8 cellular contexts compared by ENCODE assay signal in the genomic region with DNA sequence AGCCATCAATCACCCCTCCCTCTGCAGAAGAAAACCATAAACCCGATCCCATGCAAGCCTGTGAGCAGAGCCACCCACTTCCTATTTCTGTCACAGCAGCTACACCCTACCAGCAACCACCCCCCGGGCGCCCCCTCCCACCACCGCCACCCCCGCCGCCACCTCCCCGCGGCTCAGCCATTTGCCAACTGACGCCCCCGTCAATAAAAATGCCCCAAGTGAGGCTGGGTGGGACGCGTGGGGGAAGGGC. TPM values are rescaled to one million over a fixed set of nuclear protein-coding genes. Genes with fewer than 3 reads are reported as not detected.
DNase-seq lines count a peak whose midpoint lies in the region; ATAC-seq and TF ChIP-seq lines count a peak whose summit lies in the region.

No MANE protein-coding gene starts in this region.

- H3K27ac ChIP-seq in HUES6 (ENCODE audit: low read depth, low read length) (no peak overlapping the region), neuronal stem cell (replicated peaks; ENCODE audit: low read length) (no peak overlapping the region)

- CTCF ChIA-PET in activated CD4-positive, alpha-beta T cell treated with anti-CD3 and anti-CD28 coated beads, Interleukin-2, amount 10 ng/mL, durations not matched to agents 7 days and 5 days (lab: Charles Lee): no interaction called here

- peaks cover 40% of the 10 kb centered on the region for H3K4me1 Mint-ChIP-seq in activated CD4-positive, alpha-beta T cell treated with anti-CD3 and anti-CD28 coated beads, Interleukin-2, amount 10 ng/mL, durations not matched to agents 7 days and 5 days

- H2BK15ac ChIP-seq in neuronal stem cell (ENCODE audit: low read length): no peak overlapping the region

- H3K36me3 ChIP-seq in BE2C (no peaks in the 10 kb centered on the region), HUES6 (ENCODE audit: control insufficient read depth, insufficient read depth, low read length) (no peaks in the 10 kb centered on the region), neuronal stem cell (replicated peaks in 1 of 2; ENCODE audit: control insufficient read depth in 2 of 2, insufficient read depth in 2 of 2, low read length in 2 of 2) (no peaks in the 10 kb centered on the region)

- peaks cover 48% of the 10 kb centered on the region for H3K27me3 Mint-ChIP-seq in activated CD4-positive, alpha-beta T cell treated with anti-CD3 and anti-CD28 coated beads, Interleukin-2, amount 10 ng/mL, durations not matched to agents 7 days and 5 days

- TF ChIP-seq POLR2A in GM18505 (IDR thresholded peaks at IDR 0.05; ENCODE audit: borderline replicate concordance, extremely low read depth, insufficient read depth, insufficient read length): no peak

- TF ChIP-seq CTCF in BE2C (IDR thresholded peaks at IDR 0.05; ENCODE audit: low read depth, low read length) (no peak), epithelial cell of esophagus (IDR thresholded peaks at IDR 0.05; ENCODE audit: insufficient read depth, low read depth, low read length, missing control alignments) (no peak)

- no peak overlapping the region for H2AK5ac ChIP-seq in neuronal stem cell (ENCODE audit: low read depth, low read length)

- H3K4me1 ChIP-seq in BE2C (peaks cover 7% of the 10 kb centered on the region), HUES6 (ENCODE audit: control insufficient read depth, insufficient read depth, low read length) (peaks cover 12% of the 10 kb centered on the region), neuronal stem cell (ENCODE audit: control insufficient read depth in 2 of 2, insufficient read depth in 1 of 2, low read depth in 1 of 2, low read length in 2 of 2) (peaks cover 0 to 6% of the 10 kb centered on the region in 2 donors)

- peak overlapping the region; percentile 99 for H2BK5ac ChIP-seq in neuronal stem cell (ENCODE audit: low read length)

- peak overlapping the region; percentile 89 for H3K4me3 ChIP-seq in BE2C (ENCODE audit: low read depth, low read length)
- peak overlapping the region; percentile 82 for H3K4me3 ChIP-seq in HUES6 (ENCODE audit: low read depth, low read length)
- peak overlapping the region; percentile 67 for H3K4me3 ChIP-seq in epithelial cell of esophagus (ENCODE audit: low read length)
- peak overlapping the region; percentile 90 to 99 for H3K4me3 ChIP-seq in neuronal stem cell (ENCODE audit: low read length in 2 of 2)

- H3K79me1 ChIP-seq in neuronal stem cell (ENCODE audit: low read depth, low read length): peaks cover 4% of the 10 kb centered on the region

- no peak overlapping the region for H4K91ac ChIP-seq in neuronal stem cell (ENCODE audit: low read depth, low read length, poor library complexity)

- H2BK120ac ChIP-seq in neuronal stem cell (ENCODE audit: low read depth, low read length): no peak overlapping the region

- POLR2A ChIA-PET in activated CD4-positive, alpha-beta T cell treated with anti-CD3 and anti-CD28 coated beads, Interleukin-2, amount 10 ng/mL, durations not matched to agents 7 days and 5 days (lab: Charles Lee): interaction anchor here (0.7 kb wide), 1 partner anchor 237 kb away, joined by 3 read pairs; no protein-coding TSS in a partner anchor

- no peak overlapping the region for H3K23ac ChIP-seq in neuronal stem cell (ENCODE audit: low read depth, low read length, poor library complexity)

- peak overlapping the region; percentile 76 for H3K27ac Mint-ChIP-seq in activated CD4-positive, alpha-beta T cell treated with anti-CD3 and anti-CD28 coated beads, Interleukin-2, amount 10 ng/mL, durations not matched to agents 7 days and 5 days

- no peak overlapping the region for H2BK12ac ChIP-seq in neuronal stem cell (ENCODE audit: low read length)

- WGBS in neuronal stem cell (ENCODE audit: extremely low coverage in 2 of 2, insufficient read length in 2 of 2, insufficient replicate concordance in 1 of 2), 2 donors: no CpG with 5 or more reads among the region's 12 CpGs

- no peaks in the 10 kb centered on the region for H3K9me3 Mint-ChIP-seq in activated CD4-positive, alpha-beta T cell treated with anti-CD3 and anti-CD28 coated beads, Interleukin-2, amount 10 ng/mL, durations not matched to agents 7 days and 5 days

- no peak overlapping the region for H3K14ac ChIP-seq in neuronal stem cell (ENCODE audit: low read length)

- H3K4me3 Mint-ChIP-seq in activated CD4-positive, alpha-beta T cell treated with anti-CD3 and anti-CD28 coated beads, Interleukin-2, amount 10 ng/mL, durations not matched to agents 7 days and 5 days: peak overlapping the region; percentile 97

- H3K9me3 ChIP-seq in BE2C (no peaks in the 10 kb centered on the region), HUES6 (ENCODE audit: control insufficient read depth, insufficient read depth, low read depth, low read length) (no peaks in the 10 kb centered on the region), neuronal stem cell (replicated peaks in 1 of 2; ENCODE audit: control insufficient read depth in 2 of 2, insufficient read depth in 1 of 2, low read depth in 1 of 2, low read length in 2 of 2) (no peaks in the 10 kb centered on the region)

- H3K36me3 Mint-ChIP-seq in activated CD4-positive, alpha-beta T cell treated with anti-CD3 and anti-CD28 coated beads, Interleukin-2, amount 10 ng/mL, durations not matched to agents 7 days and 5 days (ENCODE audit: low read depth): peaks cover 12% of the 10 kb centered on the region

- peak overlapping the region; percentile 100 for H2AFZ ChIP-seq in neuronal stem cell (ENCODE audit: low read length)

- peak overlapping the region; percentile 73 for H3K4me2 ChIP-seq in neuronal stem cell (ENCODE audit: insufficient read depth, low read length, poor library complexity, severe bottlenecking)

- DNase-seq in BE2C (no peak), epithelial cell of esophagus (ENCODE audit: low read depth) (peak; percentile 18), neuronal stem cell (ENCODE audit: low spot score) (no peak), NCI-H446 (lab: John Stamatoyannopoulos, UW) (no peak)
- DNase-seq in activated CD4-positive, alpha-beta T cell treated with anti-CD3 and anti-CD28 coated beads, Interleukin-2, amount 10 ng/mL, durations not matched to agents 7 days and 5 days: peak; percentile 47

- no peak overlapping the region for H3K18ac ChIP-seq in neuronal stem cell (ENCODE audit: low read length)

- no peak overlapping the region for H3K4ac ChIP-seq in neuronal stem cell (ENCODE audit: low read length)

- no peak overlapping the region for H3K9ac ChIP-seq in HUES6 (ENCODE audit: low read length)
- no peak overlapping the region for H3K9ac ChIP-seq in neuronal stem cell (ENCODE audit: low read depth, low read length, poor library complexity)

- ATAC-seq in HG03139 (IDR thresholded peaks at IDR 0.05; ENCODE audit: unreplicated experiment): no peak
- ATAC-seq in GM18505 (IDR thresholded peaks at IDR 0.05; ENCODE audit: unreplicated experiment): no peak

- no peak overlapping the region for H4K8ac ChIP-seq in neuronal stem cell (ENCODE audit: low read depth, low read length)

- no peaks in the 10 kb centered on the region for H3K27me3 ChIP-seq in BE2C
- peaks cover 20% of the 10 kb centered on the region for H3K27me3 ChIP-seq in HUES6 (ENCODE audit: control insufficient read depth, insufficient read depth, low read length)
- peaks cover 0 to 20% (median 0%) of the 10 kb centered on the region in 3 experiments for H3K27me3 ChIP-seq in neuronal stem cell (ENCODE audit: control insufficient read depth in 3 of 3, insufficient read depth in 3 of 3, low read depth in 1 of 3, low read length in 3 of 3)

RNA-seq across cellular contexts. Expression of a gene that starts 1.1 kb away (rescaled TPM):
- polyA plus RNA-seq in BE2C (2012; ENCODE audit: insufficient read depth, insufficient read length, low read depth): 29.6 TPM
- total RNA-seq in activated CD4-positive, alpha-beta T cell treated with anti-CD3 and anti-CD28 coated beads, Interleukin-2, amount 10 ng/mL, durations not matched to agents 7 days and 5 days: 10 to 100 TPM; 24.6 to 25.9 TPM
- polyA plus RNA-seq in neuronal stem cell (2013, experiment 1 of 2): 40.5 TPM
- 43.8 TPM for polyA plus RNA-seq in neuronal stem cell (2013, experiment 2 of 2)

Comparison
In these comparisons a context has a peak if more than half of its experiments do, and no peak if none do; other contexts are left out.
1. DNase-seq: peak in activated CD4-positive, alpha-beta T cell treated with anti-CD3 and anti-CD28 coated beads, Interleukin-2, amount 10 ng/mL, durations not matched to agents 7 days and 5 days (single experiment) and epithelial cell of esophagus (single experiment); none in BE2C (single experiment), neuronal stem cell (single experiment) and NCI-H446 (0 of 2).
2. Peak in every context shown above with its lines, with median percentiles within 50 percentile points of each other: H3K4me3 ChIP-seq.